Comparison of ENCODE assay signal across 1 cellular context in the genomic region with DNA sequence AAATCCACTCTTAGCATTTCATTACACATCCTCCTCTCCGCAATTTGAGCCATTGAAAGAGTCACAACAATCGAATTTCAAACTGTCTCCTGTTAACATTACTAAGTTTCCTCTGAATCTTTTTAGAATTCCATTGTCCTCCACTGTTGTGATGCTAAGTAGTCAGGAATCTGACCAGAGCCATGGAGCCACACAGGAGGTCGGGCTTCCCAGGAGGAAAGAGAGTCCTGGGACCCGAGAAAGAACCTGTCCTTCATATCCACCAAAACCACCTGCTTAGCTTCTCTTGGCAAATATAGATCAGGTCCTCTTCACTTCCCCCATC.
TF ChIP-seq lines count a peak whose summit lies in the region.

No MANE protein-coding gene starts in this region.

TF ChIP-seq in GM23338, 12 proteins besides CTCF, POLR2A, EP300 and RAD21 (continued from another document):
- TF ChIP-seq, protein P1, sequence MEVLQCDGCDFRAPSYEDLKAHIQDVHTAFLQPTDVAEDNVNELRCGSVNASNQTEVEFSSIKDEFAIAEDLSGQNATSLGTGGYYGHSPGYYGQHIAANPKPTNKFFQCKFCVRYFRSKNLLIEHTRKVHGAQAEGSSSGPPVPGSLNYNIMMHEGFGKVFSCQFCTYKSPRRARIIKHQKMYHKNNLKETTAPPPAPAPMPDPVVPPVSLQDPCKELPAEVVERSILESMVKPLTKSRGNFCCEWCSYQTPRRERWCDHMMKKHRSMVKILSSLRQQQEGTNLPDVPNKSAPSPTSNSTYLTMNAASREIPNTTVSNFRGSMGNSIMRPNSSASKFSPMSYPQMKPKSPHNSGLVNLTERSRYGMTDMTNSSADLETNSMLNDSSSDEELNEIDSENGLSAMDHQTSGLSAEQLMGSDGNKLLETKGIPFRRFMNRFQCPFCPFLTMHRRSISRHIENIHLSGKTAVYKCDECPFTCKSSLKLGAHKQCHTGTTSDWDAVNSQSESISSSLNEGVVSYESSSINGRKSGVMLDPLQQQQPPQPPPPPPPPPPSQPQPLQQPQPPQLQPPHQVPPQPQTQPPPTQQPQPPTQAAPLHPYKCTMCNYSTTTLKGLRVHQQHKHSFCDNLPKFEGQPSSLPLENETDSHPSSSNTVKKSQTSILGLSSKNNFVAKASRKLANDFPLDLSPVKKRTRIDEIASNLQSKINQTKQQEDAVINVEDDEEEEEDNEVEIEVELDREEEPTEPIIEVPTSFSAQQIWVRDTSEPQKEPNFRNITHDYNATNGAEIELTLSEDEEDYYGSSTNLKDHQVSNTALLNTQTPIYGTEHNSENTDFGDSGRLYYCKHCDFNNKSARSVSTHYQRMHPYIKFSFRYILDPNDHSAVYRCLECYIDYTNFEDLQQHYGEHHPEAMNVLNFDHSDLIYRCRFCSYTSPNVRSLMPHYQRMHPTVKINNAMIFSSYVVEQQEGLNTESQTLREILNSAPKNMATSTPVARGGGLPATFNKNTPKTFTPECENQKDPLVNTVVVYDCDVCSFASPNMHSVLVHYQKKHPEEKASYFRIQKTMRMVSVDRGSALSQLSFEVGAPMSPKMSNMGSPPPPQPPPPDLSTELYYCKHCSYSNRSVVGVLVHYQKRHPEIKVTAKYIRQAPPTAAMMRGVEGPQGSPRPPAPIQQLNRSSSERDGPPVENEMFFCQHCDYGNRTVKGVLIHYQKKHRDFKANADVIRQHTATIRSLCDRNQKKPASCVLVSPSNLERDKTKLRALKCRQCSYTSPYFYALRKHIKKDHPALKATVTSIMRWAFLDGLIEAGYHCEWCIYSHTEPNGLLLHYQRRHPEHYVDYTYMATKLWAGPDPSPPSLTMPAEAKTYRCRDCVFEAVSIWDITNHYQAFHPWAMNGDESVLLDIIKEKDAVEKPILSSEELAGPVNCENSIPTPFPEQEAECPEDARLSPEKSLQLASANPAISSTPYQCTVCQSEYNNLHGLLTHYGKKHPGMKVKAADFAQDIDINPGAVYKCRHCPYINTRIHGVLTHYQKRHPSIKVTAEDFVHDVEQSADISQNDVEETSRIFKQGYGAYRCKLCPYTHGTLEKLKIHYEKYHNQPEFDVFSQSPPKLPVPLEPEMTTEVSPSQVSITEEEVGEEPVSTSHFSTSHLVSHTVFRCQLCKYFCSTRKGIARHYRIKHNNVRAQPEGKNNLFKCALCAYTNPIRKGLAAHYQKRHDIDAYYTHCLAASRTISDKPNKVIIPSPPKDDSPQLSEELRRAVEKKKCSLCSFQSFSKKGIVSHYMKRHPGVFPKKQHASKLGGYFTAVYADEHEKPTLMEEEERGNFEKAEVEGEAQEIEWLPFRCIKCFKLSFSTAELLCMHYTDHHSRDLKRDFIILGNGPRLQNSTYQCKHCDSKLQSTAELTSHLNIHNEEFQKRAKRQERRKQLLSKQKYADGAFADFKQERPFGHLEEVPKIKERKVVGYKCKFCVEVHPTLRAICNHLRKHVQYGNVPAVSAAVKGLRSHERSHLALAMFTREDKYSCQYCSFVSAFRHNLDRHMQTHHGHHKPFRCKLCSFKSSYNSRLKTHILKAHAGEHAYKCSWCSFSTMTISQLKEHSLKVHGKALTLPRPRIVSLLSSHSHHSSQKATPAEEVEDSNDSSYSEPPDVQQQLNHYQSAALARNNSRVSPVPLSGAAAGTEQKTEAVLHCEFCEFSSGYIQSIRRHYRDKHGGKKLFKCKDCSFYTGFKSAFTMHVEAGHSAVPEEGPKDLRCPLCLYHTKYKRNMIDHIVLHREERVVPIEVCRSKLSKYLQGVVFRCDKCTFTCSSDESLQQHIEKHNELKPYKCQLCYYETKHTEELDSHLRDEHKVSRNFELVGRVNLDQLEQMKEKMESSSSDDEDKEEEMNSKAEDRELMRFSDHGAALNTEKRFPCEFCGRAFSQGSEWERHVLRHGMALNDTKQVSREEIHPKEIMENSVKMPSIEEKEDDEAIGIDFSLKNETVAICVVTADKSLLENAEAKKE (CRISPR knock-in tag; IDR thresholded peaks at IDR 0.05), result peak; percentile 75
